25 cellular contexts compared by ENCODE assay signal in the genomic region with DNA sequence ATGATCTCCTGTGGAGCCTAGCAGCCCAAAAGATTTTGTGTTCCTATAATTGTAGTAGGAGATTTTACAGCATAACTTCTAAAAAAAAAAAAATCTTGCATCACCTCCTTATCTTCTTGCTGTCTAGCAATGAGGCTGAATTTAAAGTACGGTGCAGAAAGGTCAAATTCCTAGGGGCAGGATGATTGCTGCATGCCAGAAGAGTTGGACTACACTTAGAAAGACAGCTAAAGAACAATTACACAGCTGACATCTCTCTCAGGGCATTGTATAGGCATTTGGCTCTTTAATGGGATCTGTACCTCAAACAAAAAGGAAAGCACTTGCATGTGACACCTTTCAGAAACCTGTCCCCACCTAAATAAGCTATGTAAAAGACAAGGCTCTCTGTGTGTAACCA.
"Had no signal": no experiment of that assay in that cellular context is flagged by ENCODE, and none has a peak within 500 bp of the region (broad histone marks: within the 10 kb centered on the region; RNA-seq: fewer than 3 reads in every experiment).

No MANE protein-coding gene starts in this region.

- H3K4me3 ChIP-seq: colonic mucosa, gastroesophageal sphincter, lung, mucosa of descending colon, right lobe of liver, testis, transverse colon had no signal

- H3K27me3 Mint-ChIP-seq: activated CD4-positive, alpha-beta T cell treated with anti-CD3 and anti-CD28 coated beads, Interleukin-2, amount 10 ng/mL, durations not matched to agents 7 days and 5 days; activated CD8-positive, alpha-beta T cell treated with anti-CD3 and anti-CD28 coated beads for 36 hours; activated T-helper 17 cell treated with anti-CD3 and anti-CD28 coated beads, Interleukin-2, amount 50 U/mL, for 72 hours; central memory CD8-positive, alpha-beta T cell; effector memory CD8-positive, alpha-beta T cell had no signal

- H3K4me1 ChIP-seq: colonic mucosa, gastroesophageal sphincter, parathyroid adenoma, right lobe of liver, testis, transverse colon had no signal

- H3K4me3 Mint-ChIP-seq: activated CD4-positive, alpha-beta T cell treated with anti-CD3 and anti-CD28 coated beads, Interleukin-2, amount 10 ng/mL, durations not matched to agents 7 days and 5 days; activated CD8-positive, alpha-beta T cell treated with anti-CD3 and anti-CD28 coated beads for 36 hours; activated T-cell treated with anti-CD3 and anti-CD28 coated beads, Interleukin-2, amount 50 U/mL, for 4 hours; activated T-helper 17 cell treated with anti-CD3 and anti-CD28 coated beads, Interleukin-2, amount 50 U/mL, for 72 hours; central memory CD8-positive, alpha-beta T cell; effector memory CD8-positive, alpha-beta T cell; nephron progenitor cell had no signal

- H3K36me3 ChIP-seq: colonic mucosa, gastroesophageal sphincter, right lobe of liver, transverse colon had no signal

- H3K27ac ChIP-seq: colonic mucosa, gastroesophageal sphincter, parathyroid adenoma, right lobe of liver, testis, transverse colon had no signal

- H3K4me1 Mint-ChIP-seq: activated CD4-positive, alpha-beta T cell treated with anti-CD3 and anti-CD28 coated beads, Interleukin-2, amount 10 ng/mL, durations not matched to agents 7 days and 5 days; activated T-helper 17 cell treated with anti-CD3 and anti-CD28 coated beads, Interleukin-2, amount 50 U/mL, for 72 hours; central memory CD8-positive, alpha-beta T cell; nephron progenitor cell had no signal

- H3K9me3 ChIP-seq: colonic mucosa, gastroesophageal sphincter, mucosa of descending colon, right lobe of liver, testis, transverse colon had no signal

- H3K9me3 Mint-ChIP-seq: nephron progenitor cell had no signal

- H3K27ac Mint-ChIP-seq: activated CD4-positive, alpha-beta T cell treated with anti-CD3 and anti-CD28 coated beads, Interleukin-2, amount 10 ng/mL, durations not matched to agents 7 days and 5 days; activated CD8-positive, alpha-beta T cell treated with anti-CD3 and anti-CD28 coated beads for 36 hours; activated T-helper 17 cell treated with anti-CD3 and anti-CD28 coated beads, Interleukin-2, amount 50 U/mL, for 72 hours; effector memory CD8-positive, alpha-beta T cell; nephron progenitor cell had no signal

- DNase-seq: activated CD4-positive, alpha-beta T cell treated with anti-CD3 and anti-CD28 coated beads for 1 hour; activated CD4-positive, alpha-beta T cell treated with anti-CD3 and anti-CD28 coated beads, Interleukin-2, amount 10 ng/mL, durations not matched to agents 7 days and 5 days; activated CD8-positive, alpha-beta T cell treated with anti-CD3 and anti-CD28 coated beads for 36 hours; activated gamma-delta T cell treated with Interleukin-2 at 50 U/mL for 16 hours; activated naive CD4-positive, alpha-beta T cell treated with anti-CD3 and anti-CD28 coated beads, Interleukin-2, amount 50 U/mL, for 16 hours; activated T-cell treated with anti-CD3 and anti-CD28 coated beads, Interleukin-2, amount 50 U/mL, for 4 hours; amniotic stem cell; colonic mucosa; effector memory CD8-positive, alpha-beta T cell; head of caudate nucleus; mucosa of descending colon; nephron progenitor cell; nucleus accumbens; right lobe of liver; stimulated activated CD4-positive, alpha-beta T cell treated with anti-CD3 and anti-CD28 coated beads, Interleukin-2, amount 100 ng/mL, for 48 hours; stimulated activated naive CD8-positive, alpha-beta T cell treated with anti-CD3 and anti-CD28 coated beads, Interleukin-15, Interleukin-2, amounts not matched to agents 100 U/mL and 50 U/mL, for 24 hours; T-helper 2 cell; testis; transverse colon had no signal

- H3K9ac ChIP-seq: parathyroid adenoma had no signal

- H3K27me3 ChIP-seq: colonic mucosa, gastroesophageal sphincter, right lobe of liver, testis, transverse colon had no signal

- ATAC-seq: activated CD8-positive, alpha-beta T cell treated with anti-CD3 and anti-CD28 coated beads for 36 hours; activated T-cell treated with anti-CD3 and anti-CD28 coated beads, Interleukin-2, amount 50 U/mL, for 4 hours; activated T-helper 17 cell treated with anti-CD3 and anti-CD28 coated beads, Interleukin-2, amount 50 U/mL, for 72 hours; effector memory CD8-positive, alpha-beta T cell; gastroesophageal sphincter; left lobe of liver; mucosa of descending colon; right lobe of liver; stimulated activated naive CD8-positive, alpha-beta T cell treated with anti-CD3 and anti-CD28 coated beads, Interleukin-15, Interleukin-2, amounts not matched to agents 100 U/mL and 50 U/mL, for 24 hours had no signal
